In the genomic region with DNA sequence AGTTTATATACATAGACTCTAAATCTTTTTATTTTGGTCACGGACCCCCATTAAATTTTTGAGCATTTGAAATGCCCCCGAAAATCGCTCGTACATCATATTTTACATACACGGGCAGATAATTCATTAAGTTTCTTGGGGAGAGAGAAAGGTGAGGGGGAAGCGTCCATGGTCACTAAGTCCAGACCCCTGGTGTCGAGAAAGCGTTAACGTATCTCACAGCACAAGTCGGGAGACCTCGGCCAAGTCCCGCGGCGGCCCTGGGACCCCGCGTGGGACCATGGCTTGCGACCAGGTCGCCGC, we compare ENCODE assay signal across 8 cellular contexts. TPM values are rescaled to one million over a fixed set of nuclear protein-coding genes. Genes with fewer than 3 reads are reported as not detected.
DNase-seq lines count a peak whose midpoint lies in the region; ATAC-seq and TF ChIP-seq lines count a peak whose summit lies in the region.

No MANE protein-coding gene starts in this region.

- intact Hi-C loops in activated naive CD4-positive, alpha-beta T cell treated with anti-CD3 and anti-CD28 coated beads for 36 hours (cut with micrococcal nuclease) = loop anchor here (1.0 to 5.0 kb wide), 8 partner anchors 84 to 890 kb away; a partner anchor contains a TSS
- intact Hi-C loops in adrenal gland (cut with DNase I) = loop anchor here in 1 of 2 donors (5.0 kb wide), 1 partner anchor 235 kb away; no protein-coding TSS in a partner anchor

- no peak for DNase-seq in activated naive CD4-positive, alpha-beta T cell treated with anti-CD3 and anti-CD28 coated beads for 36 hours
- no peak for DNase-seq in activated naive CD4-positive, alpha-beta T cell treated with Interleukin-2 at 50 U/mL for 16 hours
- no peak for DNase-seq in adrenal gland
- no peak for DNase-seq in upper lobe of left lung
- DNase-seq in OCI-M2 (lab: John Stamatoyannopoulos, UW; ENCODE audit: unreplicated experiment) = no peak
- no peak for DNase-seq in LoVo (ENCODE audit: low spot score)

- peak overlapping the region; percentile 86 for H3K4me3 Mint-ChIP-seq in activated naive CD4-positive, alpha-beta T cell treated with anti-CD3 and anti-CD28 coated beads for 36 hours

- H3K27ac ChIP-seq in adrenal gland = peak overlapping the region; percentile 93 to 98 (median 96)
- H3K27ac ChIP-seq in liver (ENCODE audit: low read depth in 1 of 2, low read length in 2 of 2) = peak overlapping the region; percentile 98 to 99
- H3K27ac ChIP-seq in upper lobe of left lung = peak overlapping the region; percentile 98 to 100 (median 99)

- TF ChIP-seq POLR2A in adrenal gland (IDR thresholded peaks at IDR 0.05) (no peak), upper lobe of left lung (IDR thresholded peaks at IDR 0.05) (no peak)

- WGBS in adrenal gland, 4 donors = 0 to 1% (median 0%) methylated on average over 9 to 19 of the region's 19 CpGs
- under 1% methylated on average over 19 of the region's 19 CpGs for WGBS in liver
- WGBS in upper lobe of left lung, 2 donors = 0 to 1% methylated on average over 11 to 16 of the region's 19 CpGs

- no peaks in the 10 kb centered on the region for H3K9me3 Mint-ChIP-seq in activated naive CD4-positive, alpha-beta T cell treated with anti-CD3 and anti-CD28 coated beads for 36 hours

- H3K4me1 ChIP-seq in adrenal gland (replicated peaks in 1 of 2) (peaks cover 3 to 39% of the 10 kb centered on the region in 2 donors), liver (ENCODE audit: control insufficient read depth in 4 of 4, insufficient read depth in 4 of 4, low read length in 3 of 4) (peaks cover 10 to 43% (median 22%) of the 10 kb centered on the region in 4 donors), upper lobe of left lung (peaks cover 30 to 38% (median 32%) of the 10 kb centered on the region in 4 donors)

- no peak for TF ChIP-seq EP300 in upper lobe of left lung (IDR thresholded peaks at IDR 0.05)

- H3K4me1 Mint-ChIP-seq in activated naive CD4-positive, alpha-beta T cell treated with anti-CD3 and anti-CD28 coated beads for 36 hours (ENCODE audit: low read depth) = peaks cover 33% of the 10 kb centered on the region

- H3K9me3 ChIP-seq in adrenal gland (replicated peaks in 1 of 3) = no peaks in the 10 kb centered on the region
- H3K9me3 ChIP-seq in liver (ENCODE audit: control insufficient read depth in 4 of 4, low read length in 3 of 4) = no peaks in the 10 kb centered on the region
- no peaks in the 10 kb centered on the region for H3K9me3 ChIP-seq in upper lobe of left lung

- CTCF ChIA-PET in activated naive CD4-positive, alpha-beta T cell treated with anti-CD3 and anti-CD28 coated beads for 36 hours (lab: Charles Lee) = interaction anchor here (1.0 to 2.0 kb wide), 4 partner anchors 12 to 418 kb away, joined by 3 to 7 read pairs (median 4); no protein-coding TSS in a partner anchor

- H3K27ac Mint-ChIP-seq in activated naive CD4-positive, alpha-beta T cell treated with anti-CD3 and anti-CD28 coated beads for 36 hours = peak overlapping the region; percentile 89

- H3K9ac ChIP-seq in liver (ENCODE audit: low read depth in 1 of 2, low read length in 2 of 2) = peak overlapping the region; percentile 90 to 95

- ATAC-seq in upper lobe of left lung (ENCODE audit: low FRiP score in 2 of 2) (no peak), GM18909 (IDR thresholded peaks at IDR 0.05; ENCODE audit: poor library complexity, unreplicated experiment) (no peak)

- H3K36me3 Mint-ChIP-seq in activated naive CD4-positive, alpha-beta T cell treated with anti-CD3 and anti-CD28 coated beads for 36 hours (ENCODE audit: low read depth) = no peaks in the 10 kb centered on the region

- H3K36me3 ChIP-seq in adrenal gland (replicated peaks in 1 of 2) (no peaks in the 10 kb centered on the region), liver (ENCODE audit: control insufficient read depth in 4 of 4, insufficient read depth in 3 of 4, low read depth in 1 of 4, low read length in 3 of 4) (no peaks in the 10 kb centered on the region), upper lobe of left lung (no peaks in the 10 kb centered on the region)

- no peak for TF ChIP-seq RAD21 in liver (IDR thresholded peaks at IDR 0.05)

- no peaks in the 10 kb centered on the region for H3K27me3 ChIP-seq in adrenal gland
- no peaks in the 10 kb centered on the region for H3K27me3 ChIP-seq in liver (ENCODE audit: control insufficient read depth in 4 of 4, insufficient read depth in 4 of 4, low read length in 3 of 4)
- H3K27me3 ChIP-seq in upper lobe of left lung = no peaks in the 10 kb centered on the region

- peak in 1 of 6 experiments; percentile 21 for TF ChIP-seq CTCF in adrenal gland (IDR thresholded peaks at IDR 0.05)
- TF ChIP-seq CTCF in liver (IDR thresholded peaks at IDR 0.05; ENCODE audit: low read depth, low read length, missing input control) = no peak
- no peak for TF ChIP-seq CTCF in upper lobe of left lung (IDR thresholded peaks at IDR 0.05)

- H3K27me3 Mint-ChIP-seq in activated naive CD4-positive, alpha-beta T cell treated with anti-CD3 and anti-CD28 coated beads for 36 hours (ENCODE audit: low read depth) = no peaks in the 10 kb centered on the region

- H3K4me3 ChIP-seq in adrenal gland (peak overlapping the region; percentile 49 to 98 (median 82)), liver (ENCODE audit: low read depth in 1 of 3, low read length in 3 of 3) (peak overlapping the region; percentile 77 to 96 (median 84)), upper lobe of left lung (peak overlapping the region; percentile 86 to 97 (median 91))

TF ChIP-seq in liver, 16 proteins besides CTCF, POLR2A, EP300 and RAD21:
- TF ChIP-seq, protein P1, sequence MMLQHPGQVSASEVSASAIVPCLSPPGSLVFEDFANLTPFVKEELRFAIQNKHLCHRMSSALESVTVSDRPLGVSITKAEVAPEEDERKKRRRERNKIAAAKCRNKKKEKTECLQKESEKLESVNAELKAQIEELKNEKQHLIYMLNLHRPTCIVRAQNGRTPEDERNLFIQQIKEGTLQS (IDR thresholded peaks at IDR 0.05) = no peak
- TF ChIP-seq FOXA2 (IDR thresholded peaks at IDR 0.05) (no peak), HNF4A (conservative IDR thresholded peaks at IDR 0.05) (no peak), TAF1 (conservative IDR thresholded peaks at IDR 0.05) (no peak), YY1 (IDR thresholded peaks at IDR 0.05) (no peak), RXRA (IDR thresholded peaks at IDR 0.05) (no peak), NR2F2 (IDR thresholded peaks at IDR 0.05) (no peak)
- TF ChIP-seq, protein P2, sequence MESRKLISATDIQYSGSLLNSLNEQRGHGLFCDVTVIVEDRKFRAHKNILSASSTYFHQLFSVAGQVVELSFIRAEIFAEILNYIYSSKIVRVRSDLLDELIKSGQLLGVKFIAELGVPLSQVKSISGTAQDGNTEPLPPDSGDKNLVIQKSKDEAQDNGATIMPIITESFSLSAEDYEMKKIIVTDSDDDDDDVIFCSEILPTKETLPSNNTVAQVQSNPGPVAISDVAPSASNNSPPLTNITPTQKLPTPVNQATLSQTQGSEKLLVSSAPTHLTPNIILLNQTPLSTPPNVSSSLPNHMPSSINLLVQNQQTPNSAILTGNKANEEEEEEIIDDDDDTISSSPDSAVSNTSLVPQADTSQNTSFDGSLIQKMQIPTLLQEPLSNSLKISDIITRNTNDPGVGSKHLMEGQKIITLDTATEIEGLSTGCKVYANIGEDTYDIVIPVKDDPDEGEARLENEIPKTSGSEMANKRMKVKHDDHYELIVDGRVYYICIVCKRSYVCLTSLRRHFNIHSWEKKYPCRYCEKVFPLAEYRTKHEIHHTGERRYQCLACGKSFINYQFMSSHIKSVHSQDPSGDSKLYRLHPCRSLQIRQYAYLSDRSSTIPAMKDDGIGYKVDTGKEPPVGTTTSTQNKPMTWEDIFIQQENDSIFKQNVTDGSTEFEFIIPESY (IDR thresholded peaks at IDR 0.05) = no peak

RNA-seq across cellular contexts. Expression of a gene that starts 0.8 kb away (rescaled TPM):
- 10 to 100 TPM; 87.8 to 92.6 TPM for total RNA-seq in activated naive CD4-positive, alpha-beta T cell treated with anti-CD3 and anti-CD28 coated beads for 36 hours
- total RNA-seq in adrenal gland (10 to 100 TPM; 21.6 to 56.6 (median 42.6) TPM), liver (10 to 100 TPM; 11.8 to 34.1 TPM), upper lobe of left lung (10 to 100 TPM; 34.6 to 88.5 (median 74.4) TPM)
- polyA plus RNA-seq in adrenal gland (10 to 100 TPM in 1 of 3 donors, 1 to 10 TPM in 2; 4.4 to 15.2 (median 6.3) TPM), liver (1 to 10 TPM; 4.3 to 6.7 TPM)

RNA-seq across cellular contexts. Expression of a gene that starts 47.3 kb away (rescaled TPM):
- total RNA-seq in activated naive CD4-positive, alpha-beta T cell treated with anti-CD3 and anti-CD28 coated beads for 36 hours = 10 to 100 TPM; 25.9 to 28.5 TPM
- total RNA-seq in adrenal gland (100 to 1,000 TPM in 2 of 8 donors, 10 to 100 TPM in 6; 60.3 to 102 (median 85.2) TPM), liver (100 to 1,000 TPM in 1 of 2 donors, 10 to 100 TPM in 1; 26.1 to 135 TPM), upper lobe of left lung (10 to 100 TPM; 25.1 to 92.6 (median 46.2) TPM)
- polyA plus RNA-seq in adrenal gland (100 to 1,000 TPM in 1 of 3 donors, 10 to 100 TPM in 2; 43.8 to 127 (median 51.6) TPM), liver (10 to 100 TPM; 72.2 to 86.9 TPM)
